ENCODE assay signal across 2 cellular contexts in the genomic region with DNA sequence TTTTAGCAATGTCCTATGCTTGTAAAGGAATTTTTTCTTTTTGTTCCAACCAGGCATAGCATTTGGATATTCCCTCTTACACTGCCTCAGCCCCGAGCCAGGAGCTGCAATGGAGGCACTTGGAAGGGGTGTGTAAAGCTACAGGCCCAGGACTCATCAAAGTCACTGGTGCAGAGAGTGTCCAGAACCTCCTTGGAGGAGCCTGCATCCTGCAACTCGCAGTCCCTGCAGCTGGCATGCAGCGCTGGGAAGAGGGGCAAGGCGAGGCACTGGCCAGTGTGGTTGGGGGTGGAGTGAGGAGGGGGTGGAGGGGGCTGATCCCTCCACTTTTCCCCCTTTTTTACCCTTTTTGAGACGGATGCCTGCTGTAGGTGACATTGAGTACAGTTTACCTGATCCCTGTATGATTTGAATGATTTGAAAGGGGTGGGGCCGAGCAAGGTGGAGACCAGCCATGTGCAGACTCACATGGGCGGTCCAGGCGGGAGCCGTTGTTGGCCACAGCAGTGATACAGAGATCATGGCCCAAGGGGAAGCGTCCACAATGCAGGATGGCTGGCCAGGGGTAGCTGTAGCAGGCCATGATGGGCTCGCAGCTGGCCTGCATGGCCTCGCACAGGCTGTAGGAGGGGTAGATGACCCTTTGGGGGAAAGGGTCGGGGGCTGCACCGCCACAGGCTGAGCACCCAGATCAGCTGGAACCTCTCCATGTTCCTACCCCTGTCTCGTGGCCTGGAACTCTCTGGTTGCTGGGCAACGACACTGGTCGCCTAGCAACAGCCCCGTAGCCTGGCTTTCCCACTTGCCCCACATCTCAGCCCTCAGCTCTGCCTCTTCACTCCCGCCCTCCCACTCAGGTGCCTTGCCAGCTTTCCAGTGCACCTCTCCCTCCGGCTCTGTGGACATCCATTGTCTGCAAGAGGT.
TF ChIP-seq lines count a peak whose summit lies in the region.

No MANE protein-coding gene starts in this region.

TF ChIP-seq in SK-N-SH, 30 proteins besides CTCF, POLR2A, EP300 and RAD21 (continued from another document):
- no peak for TF ChIP-seq SMC3 (IDR thresholded peaks at IDR 0.05; ENCODE audit: low read depth, low read length)
- peak; percentile 78; the same call in 1 of the 2 replicates for TF ChIP-seq MXI1 (IDR thresholded peaks at IDR 0.05; ENCODE audit: low read depth, low read length)
- TF ChIP-seq, protein P1, sequence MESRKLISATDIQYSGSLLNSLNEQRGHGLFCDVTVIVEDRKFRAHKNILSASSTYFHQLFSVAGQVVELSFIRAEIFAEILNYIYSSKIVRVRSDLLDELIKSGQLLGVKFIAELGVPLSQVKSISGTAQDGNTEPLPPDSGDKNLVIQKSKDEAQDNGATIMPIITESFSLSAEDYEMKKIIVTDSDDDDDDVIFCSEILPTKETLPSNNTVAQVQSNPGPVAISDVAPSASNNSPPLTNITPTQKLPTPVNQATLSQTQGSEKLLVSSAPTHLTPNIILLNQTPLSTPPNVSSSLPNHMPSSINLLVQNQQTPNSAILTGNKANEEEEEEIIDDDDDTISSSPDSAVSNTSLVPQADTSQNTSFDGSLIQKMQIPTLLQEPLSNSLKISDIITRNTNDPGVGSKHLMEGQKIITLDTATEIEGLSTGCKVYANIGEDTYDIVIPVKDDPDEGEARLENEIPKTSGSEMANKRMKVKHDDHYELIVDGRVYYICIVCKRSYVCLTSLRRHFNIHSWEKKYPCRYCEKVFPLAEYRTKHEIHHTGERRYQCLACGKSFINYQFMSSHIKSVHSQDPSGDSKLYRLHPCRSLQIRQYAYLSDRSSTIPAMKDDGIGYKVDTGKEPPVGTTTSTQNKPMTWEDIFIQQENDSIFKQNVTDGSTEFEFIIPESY (IDR thresholded peaks at IDR 0.05; ENCODE audit: borderline replicate concordance, low read depth), result no peak
- TF ChIP-seq, protein P2, sequence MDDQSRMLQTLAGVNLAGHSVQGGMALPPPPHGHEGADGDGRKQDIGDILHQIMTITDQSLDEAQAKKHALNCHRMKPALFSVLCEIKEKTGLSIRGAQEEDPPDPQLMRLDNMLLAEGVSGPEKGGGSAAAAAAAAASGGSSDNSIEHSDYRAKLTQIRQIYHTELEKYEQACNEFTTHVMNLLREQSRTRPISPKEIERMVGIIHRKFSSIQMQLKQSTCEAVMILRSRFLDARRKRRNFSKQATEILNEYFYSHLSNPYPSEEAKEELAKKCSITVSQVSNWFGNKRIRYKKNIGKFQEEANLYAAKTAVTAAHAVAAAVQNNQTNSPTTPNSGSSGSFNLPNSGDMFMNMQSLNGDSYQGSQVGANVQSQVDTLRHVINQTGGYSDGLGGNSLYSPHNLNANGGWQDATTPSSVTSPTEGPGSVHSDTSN (IDR thresholded peaks at IDR 0.05), result no peak
- no peak for TF ChIP-seq YY1 (IDR thresholded peaks at IDR 0.05; ENCODE audit: low read depth)

TF ChIP-seq in SK-N-SH treated with all-trans-retinoic acid at 6 μM for 48 hours, 23 proteins besides CTCF, POLR2A, EP300 and RAD21 (continued from another document):
- TF ChIP-seq OSR1 (CRISPR knock-in tag; IDR thresholded peaks at IDR 0.05), result no peak
- TF ChIP-seq ESRRG (CRISPR knock-in tag; IDR thresholded peaks at IDR 0.05), result no peak
- no peak for TF ChIP-seq SNAI2 (CRISPR knock-in tag; IDR thresholded peaks at IDR 0.05)
- TF ChIP-seq ZC3H10 (CRISPR knock-in tag; IDR thresholded peaks at IDR 0.05), result no peak
- no peak for TF ChIP-seq ZNF8 (CRISPR knock-in tag; IDR thresholded peaks at IDR 0.05)
- TF ChIP-seq, protein P3, sequence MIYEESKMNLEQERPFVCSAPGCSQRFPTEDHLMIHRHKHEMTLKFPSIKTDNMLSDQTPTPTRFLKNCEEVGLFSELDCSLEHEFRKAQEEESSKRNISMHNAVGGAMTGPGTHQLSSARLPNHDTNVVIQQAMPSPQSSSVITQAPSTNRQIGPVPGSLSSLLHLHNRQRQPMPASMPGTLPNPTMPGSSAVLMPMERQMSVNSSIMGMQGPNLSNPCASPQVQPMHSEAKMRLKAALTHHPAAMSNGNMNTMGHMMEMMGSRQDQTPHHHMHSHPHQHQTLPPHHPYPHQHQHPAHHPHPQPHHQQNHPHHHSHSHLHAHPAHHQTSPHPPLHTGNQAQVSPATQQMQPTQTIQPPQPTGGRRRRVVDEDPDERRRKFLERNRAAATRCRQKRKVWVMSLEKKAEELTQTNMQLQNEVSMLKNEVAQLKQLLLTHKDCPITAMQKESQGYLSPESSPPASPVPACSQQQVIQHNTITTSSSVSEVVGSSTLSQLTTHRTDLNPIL (CRISPR knock-in tag; IDR thresholded peaks at IDR 0.05; ENCODE audit: low read depth), result no peak
- no peak for TF ChIP-seq ZNF70 (CRISPR knock-in tag; IDR thresholded peaks at IDR 0.05)
- no peak for TF ChIP-seq PPARA (CRISPR knock-in tag; IDR thresholded peaks at IDR 0.05; ENCODE audit: borderline replicate concordance)
- TF ChIP-seq, protein P4, sequence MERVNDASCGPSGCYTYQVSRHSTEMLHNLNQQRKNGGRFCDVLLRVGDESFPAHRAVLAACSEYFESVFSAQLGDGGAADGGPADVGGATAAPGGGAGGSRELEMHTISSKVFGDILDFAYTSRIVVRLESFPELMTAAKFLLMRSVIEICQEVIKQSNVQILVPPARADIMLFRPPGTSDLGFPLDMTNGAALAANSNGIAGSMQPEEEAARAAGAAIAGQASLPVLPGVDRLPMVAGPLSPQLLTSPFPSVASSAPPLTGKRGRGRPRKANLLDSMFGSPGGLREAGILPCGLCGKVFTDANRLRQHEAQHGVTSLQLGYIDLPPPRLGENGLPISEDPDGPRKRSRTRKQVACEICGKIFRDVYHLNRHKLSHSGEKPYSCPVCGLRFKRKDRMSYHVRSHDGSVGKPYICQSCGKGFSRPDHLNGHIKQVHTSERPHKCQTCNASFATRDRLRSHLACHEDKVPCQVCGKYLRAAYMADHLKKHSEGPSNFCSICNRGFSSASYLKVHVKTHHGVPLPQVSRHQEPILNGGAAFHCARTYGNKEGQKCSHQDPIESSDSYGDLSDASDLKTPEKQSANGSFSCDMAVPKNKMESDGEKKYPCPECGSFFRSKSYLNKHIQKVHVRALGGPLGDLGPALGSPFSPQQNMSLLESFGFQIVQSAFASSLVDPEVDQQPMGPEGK (CRISPR knock-in tag; IDR thresholded peaks at IDR 0.05; ENCODE audit: borderline replicate concordance), result no peak
